In genomic region chr6:31114540-31114876, GRCh38 we compare ENCODE assay signal across 8 cellular contexts. TPM values are rescaled to one million over a fixed set of nuclear protein-coding genes. Genes with fewer than 3 reads are reported as not detected.
DNase-seq lines count a peak whose midpoint lies in the region; ATAC-seq and TF ChIP-seq lines count a peak whose summit lies in the region.

Gene PSORS1C1 (plus strand): TSS chr6:31114800. CDS start chr6:31129633, 14,833 bp downstream.

- H3K4me1 ChIP-seq in rectal smooth muscle tissue (ENCODE audit: control insufficient read depth, insufficient read depth, low read length), result peaks cover 22% of the 10 kb centered on the region

- H3K4me3 ChIP-seq in WI38 (ENCODE audit: low read depth, low read length) (peak within 1 kb of the TSS; percentile 18; the same call in 1 of the 2 replicates), rectal smooth muscle tissue (ENCODE audit: low read length) (peak within 1 kb of the TSS; percentile 48)

- TF ChIP-seq CTCF in WI38 (IDR thresholded peaks at IDR 0.05; ENCODE audit: low read depth, low read length), result no peak

- peak; percentile 91 to 97 for ATAC-seq in left cardiac atrium
- no peak for ATAC-seq in HG02870 (IDR thresholded peaks at IDR 0.05; ENCODE audit: unreplicated experiment)
- ATAC-seq in HG03045 (IDR thresholded peaks at IDR 0.05; ENCODE audit: unreplicated experiment), result no peak
- no peak for ATAC-seq in GM18907 (IDR thresholded peaks at IDR 0.05; ENCODE audit: unreplicated experiment)

- peak within 1 kb of the TSS; percentile 83 for H3K27ac ChIP-seq in rectal smooth muscle tissue (ENCODE audit: low read depth, low read length)

- H3K27me3 ChIP-seq in rectal smooth muscle tissue (ENCODE audit: control insufficient read depth, insufficient read depth, low read length), result peaks cover 3% of the 10 kb centered on the region

- H3K36me3 ChIP-seq in rectal smooth muscle tissue (ENCODE audit: control insufficient read depth, insufficient read depth, low read length), result no peaks in the 10 kb centered on the region

- intact Hi-C loops in left cardiac atrium (cut with DNase I), result no loop called here

- no peak within 1 kb of the TSS for H3K9ac ChIP-seq in rectal smooth muscle tissue (ENCODE audit: low read length)

- DNase-seq in DMS53 treated with DMSO at 0.1 percent for 48 hours (lab: John Stamatoyannopoulos, UW; ENCODE audit: unreplicated experiment) (peak; percentile 14), left cardiac atrium (peak; percentile 86), NCI-H2196 (lab: John Stamatoyannopoulos, UW; ENCODE audit: unreplicated experiment) (no peak)

RNA-seq across cellular contexts. Expression of gene PSORS1C1, which starts in this region (rescaled TPM):
- total RNA-seq in left cardiac atrium, result 1 to 10 TPM; 1.1 to 1.9 TPM

Comparison
In these comparisons a context has a peak if more than half of its experiments do, and no peak if none do; other contexts are left out.
1. ATAC-seq: peak in left cardiac atrium (2 of 2); none in HG02870 (single experiment), HG03045 (single experiment) and GM18907 (single experiment).